ENCODE assay signal across 22 cellular contexts in genomic region chr3:140270329-140270728, GRCh38.
DNase-seq lines count a peak whose midpoint lies in the region; ATAC-seq, FAIRE-seq and TF ChIP-seq lines count a peak whose summit lies in the region.
"Had no signal": no experiment of that assay in that cellular context is flagged by ENCODE, and none has a peak within 500 bp of the region (broad histone marks: within the 10 kb centered on the region; RNA-seq: fewer than 3 reads in every experiment).

No MANE protein-coding gene starts in this region.

- H3K36me3 ChIP-seq in RWPE2 (ENCODE audit: low read depth) = no peaks in the 10 kb centered on the region
- H3K36me3 ChIP-seq: MG63 had no signal

- H3K27ac ChIP-seq in RWPE2 (ENCODE audit: poor library complexity, severe bottlenecking) (no peak overlapping the region), epithelial cell of prostate (no peak overlapping the region)
- H3K27ac ChIP-seq: C4-2B had no signal

- no peak overlapping the region for H3K4me3 ChIP-seq in RWPE2 (ENCODE audit: severe bottlenecking)
- H3K4me3 ChIP-seq: GM12878, MG63 had no signal

- DNase-seq in LoVo (ENCODE audit: low spot score) = peak; percentile 29
- no peak for DNase-seq in RWPE2 (ENCODE audit: low spot score)
- DNase-seq in epithelial cell of prostate (ENCODE audit: low read depth, low spot score) = peak; percentile 72
- peak; percentile 64 for DNase-seq in urothelium cell line (ENCODE audit: low spot score)
- no peak for DNase-seq in retina
- DNase-seq in cerebellar cortex (ENCODE audit: low spot score) = no peak
- no peak for DNase-seq in NCI-H748 treated with DMSO at 0.1 percent for 48 hours (lab: John Stamatoyannopoulos, UW)
- DNase-seq: Caco-2; CD8-positive, alpha-beta T cell; EL; GDM1; Karpas-422; MG63; NCI-H2029; NCI-H446 treated with DMSO at 0.1 percent for 48 hours; NCI-H526; SHP77; T-helper 1 cell had no signal

- no peak for TF ChIP-seq CTCF in RWPE2 (IDR thresholded peaks at IDR 0.05; ENCODE audit: poor library complexity, severe bottlenecking)

- H3K27me3 ChIP-seq in RWPE2 (ENCODE audit: insufficient read depth, poor library complexity, severe bottlenecking) = no peaks in the 10 kb centered on the region
- H3K27me3 ChIP-seq: MG63 had no signal

- peak; percentile 66 for ATAC-seq in RWPE2 (ENCODE audit: low read depth)
- ATAC-seq: CD8-positive, alpha-beta T cell; GM12878; HepG2 had no signal

- FAIRE-seq in urothelium cell line (lab: Jason Lieb, UNC) = no peak
- FAIRE-seq: GM12878, H54, HepG2 had no signal

- no peaks in the 10 kb centered on the region for H3K9me3 ChIP-seq in RWPE2 (ENCODE audit: severe bottlenecking)
- H3K9me3 ChIP-seq: Caco-2, MG63 had no signal

- peaks cover 5% of the 10 kb centered on the region for H3K4me1 ChIP-seq in RWPE2 (ENCODE audit: insufficient read depth, poor library complexity, severe bottlenecking)
- H3K4me1 ChIP-seq: Caco-2 had no signal

Comparison
In these comparisons a context has a peak if more than half of its experiments do, and no peak if none do; other contexts are left out.
1. DNase-seq: peak in LoVo (single experiment), epithelial cell of prostate (single experiment) and urothelium cell line (single experiment); none in RWPE2 (single experiment), retina (single experiment), cerebellar cortex (single experiment) and NCI-H748 treated with DMSO at 0.1 percent for 48 hours (single experiment).